9 cellular contexts compared by ENCODE assay signal in genomic region chr7:115707236-115707635, GRCh38.
DNase-seq lines count a peak whose midpoint lies in the region; TF ChIP-seq lines count a peak whose summit lies in the region.
"Had no signal": no experiment of that assay in that cellular context is flagged by ENCODE, and none has a peak within 500 bp of the region (broad histone marks: within the 10 kb centered on the region; RNA-seq: fewer than 3 reads in every experiment).

No MANE protein-coding gene starts in this region.

- H3K27me3 ChIP-seq in GM23248 (replicated peaks; ENCODE audit: insufficient read depth) = no peaks in the 10 kb centered on the region

- H3K4me3 ChIP-seq in AG10803 (ENCODE audit: low read length) = no peak overlapping the region
- H3K4me3 ChIP-seq in GM23248 = no peak overlapping the region
- no peak overlapping the region for H3K4me3 ChIP-seq in fibroblast of the aortic adventitia (ENCODE audit: low read depth, low read length)

- no peaks in the 10 kb centered on the region for H3K4me1 ChIP-seq in GM23248 (ENCODE audit: insufficient read depth)

- peak; percentile 36 for TF ChIP-seq CTCF in AG10803 (conservative IDR thresholded peaks at IDR 0.05; ENCODE audit: low read length)
- peak; percentile 11 for TF ChIP-seq CTCF in fibroblast of the aortic adventitia (IDR thresholded peaks at IDR 0.05; ENCODE audit: insufficient read depth, low read length)

- H2AFZ ChIP-seq in GM23248 = no peak overlapping the region

- H3K9me2 ChIP-seq in GM23248 (ENCODE audit: insufficient read depth) = no peaks in the 10 kb centered on the region

- H3K4me2 ChIP-seq in GM23248 (ENCODE audit: unreplicated experiment) = no peak overlapping the region

- no peak overlapping the region for H3K27ac ChIP-seq in GM23248

- no peaks in the 10 kb centered on the region for H3F3A ChIP-seq in GM23248 (ENCODE audit: insufficient read depth)

- 73 to 77% methylated on average over 6 of the region's 6 CpGs for WGBS in GM23248 (ENCODE audit: low coverage in 1 of 2, low lambda C conversion rate in 2 of 2, missing lambda C conversion rate in 2 of 2), 2 experiments

- no peaks in the 10 kb centered on the region for H4K20me1 ChIP-seq in GM23248 (ENCODE audit: insufficient read depth)

- no peaks in the 10 kb centered on the region for H3K36me3 ChIP-seq in GM23248 (ENCODE audit: low read depth)

- H3K9ac ChIP-seq in GM23248 = no peak overlapping the region

- in situ Hi-C loops in GM23248 (cut with MboI) = no loop called here

- H3K9me3 ChIP-seq in GM23248 (ENCODE audit: low read depth) = no peaks in the 10 kb centered on the region

- DNase-seq in AG10803 (ENCODE audit: low read depth) (peak; percentile 18), GM23248 (peak; percentile 19), NCI-H69 (lab: John Stamatoyannopoulos, UW) (peak; percentile 100), fibroblast of the aortic adventitia (ENCODE audit: low read depth) (peak; percentile 25), superior temporal gyrus (ENCODE audit: extremely low spot score) (no peak), GDM1 (lab: John Stamatoyannopoulos, UW) (no peak), NOMO-1 (lab: John Stamatoyannopoulos, UW; ENCODE audit: unreplicated experiment in 2 of 2) (no peak), 8988T (no peak)
- DNase-seq: stimulated activated CD8-positive, alpha-beta memory T cell treated with anti-CD3 and anti-CD28 coated beads, Interleukin-4, amount 100 ng/mL, for 48 hours had no signal

- no peaks in the 10 kb centered on the region for H3K79me2 ChIP-seq in GM23248 (ENCODE audit: insufficient read depth)

Comparison
In these comparisons a context has a peak if more than half of its experiments do, and no peak if none do; other contexts are left out.
1. DNase-seq: peak in AG10803 (single experiment), GM23248 (single experiment), NCI-H69 (single experiment) and fibroblast of the aortic adventitia (single experiment); none in superior temporal gyrus (single experiment), GDM1 (single experiment), NOMO-1 (0 of 2) and 8988T (single experiment).